In the genomic region with DNA sequence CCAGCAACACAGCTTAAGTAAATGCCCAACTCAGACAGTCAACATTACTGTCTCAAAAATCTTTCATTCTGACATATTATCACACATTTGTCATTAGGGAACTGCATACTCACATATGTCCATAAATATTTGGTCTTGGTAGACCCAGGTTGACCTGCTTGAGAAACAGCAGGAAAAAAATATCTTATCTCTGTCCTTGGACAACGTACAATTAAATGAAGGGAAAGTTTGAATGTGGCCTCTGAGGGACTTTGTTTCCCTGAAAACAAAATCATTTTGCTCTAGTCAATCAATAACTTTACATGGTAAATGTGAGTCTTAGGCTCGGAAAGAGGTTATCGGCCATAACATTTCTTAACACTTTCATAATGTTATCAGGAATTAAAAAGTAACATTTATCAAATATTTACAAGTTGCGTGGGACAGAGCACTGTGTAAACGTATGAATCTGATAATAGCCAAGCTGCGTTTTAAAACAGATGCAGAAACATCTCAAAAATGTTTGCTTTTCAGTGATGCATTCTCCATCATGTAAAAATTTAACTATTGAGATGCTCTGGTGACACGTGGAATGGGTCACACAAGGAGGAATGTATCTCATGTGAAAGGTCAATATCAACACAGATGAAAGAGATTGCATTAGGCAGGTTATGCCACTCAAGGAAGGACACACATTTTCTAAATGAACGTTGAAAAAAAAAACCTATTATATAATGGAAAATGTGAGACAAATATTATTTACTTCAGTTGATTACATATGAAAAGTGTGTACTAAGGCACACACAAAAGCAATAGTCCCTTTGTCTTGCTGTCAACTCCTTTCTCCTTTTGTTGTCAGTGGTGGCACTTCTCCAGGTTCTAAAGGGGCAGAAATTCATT, we compare ENCODE assay signal across 1 cellular context.
TF ChIP-seq lines count a peak whose summit lies in the region.

No MANE protein-coding gene starts in this region.

TF ChIP-seq in HepG2, 621 proteins besides CTCF, POLR2A, EP300 and RAD21 (continued from another document and continues in another):
- TF ChIP-seq, protein P1, sequence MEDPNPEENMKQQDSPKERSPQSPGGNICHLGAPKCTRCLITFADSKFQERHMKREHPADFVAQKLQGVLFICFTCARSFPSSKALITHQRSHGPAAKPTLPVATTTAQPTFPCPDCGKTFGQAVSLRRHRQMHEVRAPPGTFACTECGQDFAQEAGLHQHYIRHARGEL (CRISPR knock-in tag; IDR thresholded peaks at IDR 0.05) = no peak
- TF ChIP-seq, protein P2, sequence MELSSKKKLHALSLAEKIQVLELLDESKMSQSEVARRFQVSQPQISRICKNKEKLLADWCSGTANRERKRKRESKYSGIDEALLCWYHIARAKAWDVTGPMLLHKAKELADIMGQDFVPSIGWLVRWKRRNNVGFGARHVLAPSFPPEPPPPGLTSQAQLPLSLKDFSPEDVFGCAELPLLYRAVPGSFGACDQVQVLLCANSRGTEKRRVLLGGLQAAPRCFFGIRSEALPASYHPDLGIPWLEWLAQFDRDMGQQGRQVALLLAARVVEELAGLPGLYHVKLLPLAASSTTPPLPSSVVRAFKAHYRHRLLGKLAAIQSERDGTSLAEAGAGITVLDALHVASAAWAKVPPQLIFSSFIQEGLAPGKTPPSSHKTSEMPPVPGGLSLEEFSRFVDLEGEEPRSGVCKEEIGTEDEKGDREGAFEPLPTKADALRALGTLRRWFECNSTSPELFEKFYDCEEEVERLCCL (CRISPR knock-in tag; IDR thresholded peaks at IDR 0.05; ENCODE audit: borderline replicate concordance) = no peak
- TF ChIP-seq HMGA1 (CRISPR knock-in tag; conservative IDR thresholded peaks at IDR 0.05) (no peak), ZNF75D (CRISPR knock-in tag; IDR thresholded peaks at IDR 0.05; ENCODE audit: borderline replicate concordance) (no peak), AGO1 (IDR thresholded peaks at IDR 0.05; ENCODE audit: low read depth, low read length, poor library complexity, severe bottlenecking) (no peak), GATAD2A (CRISPR knock-in tag; IDR thresholded peaks at IDR 0.05) (peak; percentile 92), XBP1 (CRISPR knock-in tag; IDR thresholded peaks at IDR 0.05) (no peak), ZNF256 (CRISPR knock-in tag; conservative IDR thresholded peaks at IDR 0.05) (no peak), ZSCAN30 (CRISPR knock-in tag; IDR thresholded peaks at IDR 0.05) (no peak), TCF7 (IDR thresholded peaks at IDR 0.05; ENCODE audit: low read depth) (peak; percentile 98), ZNF788 (CRISPR knock-in tag; IDR thresholded peaks at IDR 0.05; ENCODE audit: borderline replicate concordance) (no peak), ZNF782 (CRISPR knock-in tag; IDR thresholded peaks at IDR 0.05; ENCODE audit: borderline replicate concordance) (no peak), ZNF253 (CRISPR knock-in tag; IDR thresholded peaks at IDR 0.05; ENCODE audit: borderline replicate concordance) (no peak), MAFG (CRISPR knock-in tag; IDR thresholded peaks at IDR 0.05) (no peak), TGIF2 (CRISPR knock-in tag; IDR thresholded peaks at IDR 0.05) (no peak; the same call in 1 of the 2 replicates), ZSCAN9 (CRISPR knock-in tag; IDR thresholded peaks at IDR 0.05; ENCODE audit: borderline replicate concordance) (peak; percentile 71), ZNF766 (CRISPR knock-in tag; IDR thresholded peaks at IDR 0.05; ENCODE audit: borderline replicate concordance) (no peak), YEATS2 (CRISPR knock-in tag; IDR thresholded peaks at IDR 0.05; ENCODE audit: borderline replicate concordance) (no peak), ZZZ3 (CRISPR knock-in tag; IDR thresholded peaks at IDR 0.05; ENCODE audit: borderline replicate concordance) (no peak), NFATC3 (CRISPR knock-in tag; IDR thresholded peaks at IDR 0.05) (no peak), NFYC (CRISPR knock-in tag; IDR thresholded peaks at IDR 0.05) (peak; percentile 7; the same call in 1 of the 2 replicates), ZNF724P (CRISPR knock-in tag; IDR thresholded peaks at IDR 0.05; ENCODE audit: borderline replicate concordance) (no peak), ZNF446 (CRISPR knock-in tag; IDR thresholded peaks at IDR 0.05) (no peak), ZNF773 (CRISPR knock-in tag; IDR thresholded peaks at IDR 0.05; ENCODE audit: borderline replicate concordance) (no peak), SSRP1 (CRISPR knock-in tag; IDR thresholded peaks at IDR 0.05) (no peak), PAF1 (CRISPR knock-in tag; IDR thresholded peaks at IDR 0.05) (no peak), MBD4 (IDR thresholded peaks at IDR 0.05; ENCODE audit: borderline replicate concordance, low read length) (peak; percentile 41; the same call in 1 of the 2 replicates)
- TF ChIP-seq, protein P3, sequence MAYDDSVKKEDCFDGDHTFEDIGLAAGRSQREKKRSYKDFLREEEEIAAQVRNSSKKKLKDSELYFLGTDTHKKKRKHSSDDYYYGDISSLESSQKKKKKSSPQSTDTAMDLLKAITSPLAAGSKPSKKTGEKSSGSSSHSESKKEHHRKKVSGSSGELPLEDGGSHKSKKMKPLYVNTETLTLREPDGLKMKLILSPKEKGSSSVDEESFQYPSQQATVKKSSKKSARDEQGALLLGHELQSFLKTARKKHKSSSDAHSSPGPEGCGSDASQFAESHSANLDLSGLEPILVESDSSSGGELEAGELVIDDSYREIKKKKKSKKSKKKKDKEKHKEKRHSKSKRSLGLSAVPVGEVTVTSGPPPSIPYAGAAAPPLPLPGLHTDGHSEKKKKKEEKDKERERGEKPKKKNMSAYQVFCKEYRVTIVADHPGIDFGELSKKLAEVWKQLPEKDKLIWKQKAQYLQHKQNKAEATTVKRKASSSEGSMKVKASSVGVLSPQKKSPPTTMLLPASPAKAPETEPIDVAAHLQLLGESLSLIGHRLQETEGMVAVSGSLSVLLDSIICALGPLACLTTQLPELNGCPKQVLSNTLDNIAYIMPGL (CRISPR knock-in tag; IDR thresholded peaks at IDR 0.05; ENCODE audit: borderline replicate concordance in 1 of 2, low read depth in 1 of 2) = no peak; a peak in 2 of 4 replicates
- TF ChIP-seq, protein P4, sequence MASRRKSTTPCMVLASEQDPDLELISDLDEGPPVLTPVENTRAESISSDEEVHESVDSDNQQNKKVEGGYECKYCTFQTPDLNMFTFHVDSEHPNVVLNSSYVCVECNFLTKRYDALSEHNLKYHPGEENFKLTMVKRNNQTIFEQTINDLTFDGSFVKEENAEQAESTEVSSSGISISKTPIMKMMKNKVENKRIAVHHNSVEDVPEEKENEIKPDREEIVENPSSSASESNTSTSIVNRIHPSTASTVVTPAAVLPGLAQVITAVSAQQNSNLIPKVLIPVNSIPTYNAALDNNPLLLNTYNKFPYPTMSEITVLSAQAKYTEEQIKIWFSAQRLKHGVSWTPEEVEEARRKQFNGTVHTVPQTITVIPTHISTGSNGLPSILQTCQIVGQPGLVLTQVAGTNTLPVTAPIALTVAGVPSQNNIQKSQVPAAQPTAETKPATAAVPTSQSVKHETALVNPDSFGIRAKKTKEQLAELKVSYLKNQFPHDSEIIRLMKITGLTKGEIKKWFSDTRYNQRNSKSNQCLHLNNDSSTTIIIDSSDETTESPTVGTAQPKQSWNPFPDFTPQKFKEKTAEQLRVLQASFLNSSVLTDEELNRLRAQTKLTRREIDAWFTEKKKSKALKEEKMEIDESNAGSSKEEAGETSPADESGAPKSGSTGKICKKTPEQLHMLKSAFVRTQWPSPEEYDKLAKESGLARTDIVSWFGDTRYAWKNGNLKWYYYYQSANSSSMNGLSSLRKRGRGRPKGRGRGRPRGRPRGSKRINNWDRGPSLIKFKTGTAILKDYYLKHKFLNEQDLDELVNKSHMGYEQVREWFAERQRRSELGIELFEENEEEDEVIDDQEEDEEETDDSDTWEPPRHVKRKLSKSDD (CRISPR knock-in tag; IDR thresholded peaks at IDR 0.05; ENCODE audit: low read depth) = no peak
- TF ChIP-seq, protein P5, sequence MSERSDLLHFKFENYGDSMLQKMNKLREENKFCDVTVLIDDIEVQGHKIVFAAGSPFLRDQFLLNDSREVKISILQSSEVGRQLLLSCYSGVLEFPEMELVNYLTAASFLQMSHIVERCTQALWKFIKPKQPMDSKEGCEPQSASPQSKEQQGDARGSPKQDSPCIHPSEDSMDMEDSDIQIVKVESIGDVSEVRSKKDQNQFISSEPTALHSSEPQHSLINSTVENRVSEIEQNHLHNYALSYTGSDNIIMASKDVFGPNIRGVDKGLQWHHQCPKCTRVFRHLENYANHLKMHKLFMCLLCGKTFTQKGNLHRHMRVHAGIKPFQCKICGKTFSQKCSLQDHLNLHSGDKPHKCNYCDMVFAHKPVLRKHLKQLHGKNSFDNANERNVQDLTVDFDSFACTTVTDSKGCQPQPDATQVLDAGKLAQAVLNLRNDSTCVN (CRISPR knock-in tag; IDR thresholded peaks at IDR 0.05; ENCODE audit: borderline replicate concordance) = no peak
- TF ChIP-seq, protein P6, sequence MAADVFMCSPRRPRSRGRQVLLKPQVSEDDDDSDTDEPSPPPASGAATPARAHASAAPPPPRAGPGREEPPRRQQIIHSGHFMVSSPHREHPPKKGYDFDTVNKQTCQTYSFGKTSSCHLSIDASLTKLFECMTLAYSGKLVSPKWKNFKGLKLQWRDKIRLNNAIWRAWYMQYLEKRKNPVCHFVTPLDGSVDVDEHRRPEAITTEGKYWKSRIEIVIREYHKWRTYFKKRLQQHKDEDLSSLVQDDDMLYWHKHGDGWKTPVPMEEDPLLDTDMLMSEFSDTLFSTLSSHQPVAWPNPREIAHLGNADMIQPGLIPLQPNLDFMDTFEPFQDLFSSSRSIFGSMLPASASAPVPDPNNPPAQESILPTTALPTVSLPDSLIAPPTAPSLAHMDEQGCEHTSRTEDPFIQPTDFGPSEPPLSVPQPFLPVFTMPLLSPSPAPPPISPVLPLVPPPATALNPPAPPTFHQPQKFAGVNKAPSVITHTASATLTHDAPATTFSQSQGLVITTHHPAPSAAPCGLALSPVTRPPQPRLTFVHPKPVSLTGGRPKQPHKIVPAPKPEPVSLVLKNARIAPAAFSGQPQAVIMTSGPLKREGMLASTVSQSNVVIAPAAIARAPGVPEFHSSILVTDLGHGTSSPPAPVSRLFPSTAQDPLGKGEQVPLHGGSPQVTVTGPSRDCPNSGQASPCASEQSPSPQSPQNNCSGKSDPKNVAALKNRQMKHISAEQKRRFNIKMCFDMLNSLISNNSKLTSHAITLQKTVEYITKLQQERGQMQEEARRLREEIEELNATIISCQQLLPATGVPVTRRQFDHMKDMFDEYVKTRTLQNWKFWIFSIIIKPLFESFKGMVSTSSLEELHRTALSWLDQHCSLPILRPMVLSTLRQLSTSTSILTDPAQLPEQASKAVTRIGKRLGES (CRISPR knock-in tag; IDR thresholded peaks at IDR 0.05; ENCODE audit: borderline replicate concordance) = peak; percentile 74; the same call in 1 of the 2 replicates
- TF ChIP-seq, protein P7, sequence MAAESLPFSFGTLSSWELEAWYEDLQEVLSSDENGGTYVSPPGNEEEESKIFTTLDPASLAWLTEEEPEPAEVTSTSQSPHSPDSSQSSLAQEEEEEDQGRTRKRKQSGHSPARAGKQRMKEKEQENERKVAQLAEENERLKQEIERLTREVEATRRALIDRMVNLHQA (CRISPR knock-in tag; IDR thresholded peaks at IDR 0.05) = no peak
- TF ChIP-seq, protein P8, sequence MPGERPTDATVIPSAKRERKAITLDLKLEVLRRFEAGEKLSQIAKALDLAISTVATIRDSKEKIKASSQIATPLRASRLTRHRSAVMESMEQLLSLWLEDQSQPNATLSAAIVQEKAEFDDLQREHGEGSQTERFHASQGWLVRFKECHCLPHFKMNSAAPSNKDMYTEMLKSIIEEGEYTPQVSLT (CRISPR knock-in tag; IDR thresholded peaks at IDR 0.05; ENCODE audit: borderline replicate concordance, low read depth) = no peak
- TF ChIP-seq, protein P9, sequence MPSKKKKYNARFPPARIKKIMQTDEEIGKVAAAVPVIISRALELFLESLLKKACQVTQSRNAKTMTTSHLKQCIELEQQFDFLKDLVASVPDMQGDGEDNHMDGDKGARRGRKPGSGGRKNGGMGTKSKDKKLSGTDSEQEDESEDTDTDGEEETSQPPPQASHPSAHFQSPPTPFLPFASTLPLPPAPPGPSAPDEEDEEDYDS (CRISPR knock-in tag; IDR thresholded peaks at IDR 0.05) = 0 out of 2 replicates have a peak, but pooled peaks have one; percentile 16
- TF ChIP-seq, protein P10, sequence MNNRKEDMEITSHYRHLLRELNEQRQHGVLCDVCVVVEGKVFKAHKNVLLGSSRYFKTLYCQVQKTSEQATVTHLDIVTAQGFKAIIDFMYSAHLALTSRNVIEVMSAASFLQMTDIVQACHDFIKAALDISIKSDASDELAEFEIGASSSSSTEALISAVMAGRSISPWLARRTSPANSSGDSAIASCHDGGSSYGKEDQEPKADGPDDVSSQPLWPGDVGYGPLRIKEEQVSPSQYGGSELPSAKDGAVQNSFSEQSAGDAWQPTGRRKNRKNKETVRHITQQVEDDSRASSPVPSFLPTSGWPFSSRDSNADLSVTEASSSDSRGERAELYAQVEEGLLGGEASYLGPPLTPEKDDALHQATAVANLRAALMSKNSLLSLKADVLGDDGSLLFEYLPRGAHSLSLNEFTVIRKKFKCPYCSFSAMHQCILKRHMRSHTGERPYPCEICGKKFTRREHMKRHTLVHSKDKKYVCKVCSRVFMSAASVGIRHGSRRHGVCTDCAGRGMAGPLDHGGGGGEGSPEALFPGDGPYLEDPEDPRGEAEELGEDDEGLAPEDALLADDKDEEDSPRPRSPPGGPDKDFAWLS (CRISPR knock-in tag; IDR thresholded peaks at IDR 0.05; ENCODE audit: borderline replicate concordance) = no peak
- TF ChIP-seq, protein P11, sequence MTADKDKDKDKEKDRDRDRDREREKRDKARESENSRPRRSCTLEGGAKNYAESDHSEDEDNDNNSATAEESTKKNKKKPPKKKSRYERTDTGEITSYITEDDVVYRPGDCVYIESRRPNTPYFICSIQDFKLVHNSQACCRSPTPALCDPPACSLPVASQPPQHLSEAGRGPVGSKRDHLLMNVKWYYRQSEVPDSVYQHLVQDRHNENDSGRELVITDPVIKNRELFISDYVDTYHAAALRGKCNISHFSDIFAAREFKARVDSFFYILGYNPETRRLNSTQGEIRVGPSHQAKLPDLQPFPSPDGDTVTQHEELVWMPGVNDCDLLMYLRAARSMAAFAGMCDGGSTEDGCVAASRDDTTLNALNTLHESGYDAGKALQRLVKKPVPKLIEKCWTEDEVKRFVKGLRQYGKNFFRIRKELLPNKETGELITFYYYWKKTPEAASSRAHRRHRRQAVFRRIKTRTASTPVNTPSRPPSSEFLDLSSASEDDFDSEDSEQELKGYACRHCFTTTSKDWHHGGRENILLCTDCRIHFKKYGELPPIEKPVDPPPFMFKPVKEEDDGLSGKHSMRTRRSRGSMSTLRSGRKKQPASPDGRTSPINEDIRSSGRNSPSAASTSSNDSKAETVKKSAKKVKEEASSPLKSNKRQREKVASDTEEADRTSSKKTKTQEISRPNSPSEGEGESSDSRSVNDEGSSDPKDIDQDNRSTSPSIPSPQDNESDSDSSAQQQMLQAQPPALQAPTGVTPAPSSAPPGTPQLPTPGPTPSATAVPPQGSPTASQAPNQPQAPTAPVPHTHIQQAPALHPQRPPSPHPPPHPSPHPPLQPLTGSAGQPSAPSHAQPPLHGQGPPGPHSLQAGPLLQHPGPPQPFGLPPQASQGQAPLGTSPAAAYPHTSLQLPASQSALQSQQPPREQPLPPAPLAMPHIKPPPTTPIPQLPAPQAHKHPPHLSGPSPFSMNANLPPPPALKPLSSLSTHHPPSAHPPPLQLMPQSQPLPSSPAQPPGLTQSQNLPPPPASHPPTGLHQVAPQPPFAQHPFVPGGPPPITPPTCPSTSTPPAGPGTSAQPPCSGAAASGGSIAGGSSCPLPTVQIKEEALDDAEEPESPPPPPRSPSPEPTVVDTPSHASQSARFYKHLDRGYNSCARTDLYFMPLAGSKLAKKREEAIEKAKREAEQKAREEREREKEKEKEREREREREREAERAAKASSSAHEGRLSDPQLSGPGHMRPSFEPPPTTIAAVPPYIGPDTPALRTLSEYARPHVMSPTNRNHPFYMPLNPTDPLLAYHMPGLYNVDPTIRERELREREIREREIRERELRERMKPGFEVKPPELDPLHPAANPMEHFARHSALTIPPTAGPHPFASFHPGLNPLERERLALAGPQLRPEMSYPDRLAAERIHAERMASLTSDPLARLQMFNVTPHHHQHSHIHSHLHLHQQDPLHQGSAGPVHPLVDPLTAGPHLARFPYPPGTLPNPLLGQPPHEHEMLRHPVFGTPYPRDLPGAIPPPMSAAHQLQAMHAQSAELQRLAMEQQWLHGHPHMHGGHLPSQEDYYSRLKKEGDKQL (CRISPR knock-in tag; IDR thresholded peaks at IDR 0.05; ENCODE audit: low read depth) = peak; percentile 93
